ENCODE assay signal across 1 cellular context in genomic region chr15:98646546-98647025, GRCh38.
TF ChIP-seq lines count a peak whose summit lies in the region.

No MANE protein-coding gene starts in this region.

TF ChIP-seq in H1, 55 proteins besides CTCF, POLR2A, EP300 and RAD21 (continued from another document):
- TF ChIP-seq E2F6 (IDR thresholded peaks at IDR 0.05): no peak
